Comparison of ENCODE assay signal across 22 cellular contexts in the genomic region with DNA sequence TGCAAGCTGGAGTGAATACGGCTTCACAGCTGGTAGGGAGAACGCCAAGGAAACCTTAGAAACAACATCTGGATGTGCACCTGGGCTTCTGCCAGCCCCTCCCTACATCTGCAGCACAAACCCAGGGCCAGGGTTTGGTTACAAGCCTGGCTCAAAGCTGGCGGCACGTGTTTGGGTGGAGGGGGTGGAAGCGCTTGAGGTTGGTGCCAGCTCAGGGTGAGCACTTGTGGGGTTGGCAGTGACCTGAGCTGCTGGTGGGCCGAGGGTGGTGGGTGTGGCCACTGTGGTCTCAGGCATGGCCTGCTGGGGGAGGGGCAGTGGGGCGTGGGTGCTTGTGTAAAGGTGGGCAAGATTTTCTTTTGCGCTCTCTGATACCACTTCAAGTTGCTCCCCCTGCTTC. TPM values are rescaled to one million over a fixed set of nuclear protein-coding genes. Genes with fewer than 3 reads are reported as not detected.
A peak's percentile ranks its signal among the peaks of the same experiment; 100 is the strongest.
DNase-seq lines count a peak whose midpoint lies in the region; ATAC-seq and TF ChIP-seq lines count a peak whose summit lies in the region.
"Had no signal": no experiment of that assay in that cellular context is flagged by ENCODE, and none has a peak within 500 bp of the region (broad histone marks: within the 10 kb centered on the region; RNA-seq: fewer than 3 reads in every experiment).

No MANE protein-coding gene starts in this region.

- no peak for TF ChIP-seq CTCF in upper lobe of left lung (IDR thresholded peaks at IDR 0.05)
- no peak for TF ChIP-seq CTCF in WTC11 (IDR thresholded peaks at IDR 0.05)

- CTCF ChIA-PET in WTC11 (lab: Charles Lee) = interaction anchor here (1.0 kb wide), 1 partner anchor 34 kb away, joined by 4 read pairs; no protein-coding TSS in a partner anchor

- H3K27me3 ChIP-seq in upper lobe of left lung = no peaks in the 10 kb centered on the region
- H3K27me3 ChIP-seq: ascending aorta, right lobe of liver, uterus had no signal

- ATAC-seq in stimulated activated naive CD8-positive, alpha-beta T cell treated with anti-CD3 and anti-CD28 coated beads, Interleukin-15, Interleukin-2, amounts not matched to agents 100 U/mL and 50 U/mL, for 24 hours = no peak
- ATAC-seq in stimulated activated naive CD8-positive, alpha-beta T cell treated with anti-CD3 and anti-CD28 coated beads, Interleukin-15, amount 100 ng/mL, for 72 hours = no peak
- ATAC-seq in upper lobe of left lung (ENCODE audit: low FRiP score in 2 of 2) (no peak), WTC11 (no peak), HG03135 (IDR thresholded peaks at IDR 0.05; ENCODE audit: unreplicated experiment) (no peak), GM21717 (IDR thresholded peaks at IDR 0.05; ENCODE audit: unreplicated experiment) (no peak)
- ATAC-seq: GM12878, right lobe of liver had no signal

- no peaks in the 10 kb centered on the region for H3K9me3 Mint-ChIP-seq in stimulated activated naive CD8-positive, alpha-beta T cell treated with anti-CD3 and anti-CD28 coated beads, Interleukin-15, amount 100 ng/mL, for 72 hours
- H3K9me3 Mint-ChIP-seq in immature natural killer cell (no peaks in the 10 kb centered on the region), WTC11 (no peaks in the 10 kb centered on the region)
- H3K9me3 Mint-ChIP-seq: activated B cell treated with CpG ODN at 0.5 μM for 24 hours had no signal

- DNase-seq in stimulated activated naive CD8-positive, alpha-beta T cell treated with anti-CD3 and anti-CD28 coated beads, Interleukin-15, Interleukin-2, amounts not matched to agents 100 U/mL and 50 U/mL, for 24 hours = peak; percentile 19
- DNase-seq in stimulated activated naive CD8-positive, alpha-beta T cell treated with anti-CD3 and anti-CD28 coated beads, Interleukin-15, amount 100 ng/mL, for 72 hours = no peak
- DNase-seq in NCI-H2196 (lab: John Stamatoyannopoulos, UW; ENCODE audit: unreplicated experiment) = peak; percentile 54
- peak in 2 of 3 donors; percentile 33 to 44 for DNase-seq in immature natural killer cell
- DNase-seq in upper lobe of left lung = no peak
- no peak for DNase-seq in WTC11 (ENCODE audit: low spot score)
- DNase-seq: activated B cell treated with CpG ODN at 0.5 μM for 24 hours; activated CD8-positive, alpha-beta memory T cell treated with anti-CD3 and anti-CD28 coated beads, Interleukin-2, amount 50 U/mL, for 4 hours; Calu3; cerebellar nuclear complex; effector memory CD4-positive, alpha-beta T cell; GF-D8; left ventricle myocardium inferior; NCI-H1436 treated with DMSO at 0.1 percent for 48 hours; NCI-H446 treated with DMSO at 0.1 percent for 48 hours; right lobe of liver; SHP77; uterus had no signal

- no peak overlapping the region for H3K4me3 ChIP-seq in upper lobe of left lung
- H3K4me3 ChIP-seq: ascending aorta, GM12878, left ventricle myocardium inferior, right lobe of liver, uterus had no signal

- TF ChIP-seq POLR2A in upper lobe of left lung (IDR thresholded peaks at IDR 0.05) = no peak

- no peak overlapping the region for H3K4me3 Mint-ChIP-seq in stimulated activated naive CD8-positive, alpha-beta T cell treated with anti-CD3 and anti-CD28 coated beads, Interleukin-15, amount 100 ng/mL, for 72 hours
- H3K4me3 Mint-ChIP-seq in immature natural killer cell = peak overlapping the region; percentile 26 to 61 (median 51)
- no peak overlapping the region for H3K4me3 Mint-ChIP-seq in WTC11
- H3K4me3 Mint-ChIP-seq: activated B cell treated with CpG ODN at 0.5 μM for 24 hours had no signal

- H3K36me3 Mint-ChIP-seq in immature natural killer cell = peaks cover 0 to 3% (median 0%) of the 10 kb centered on the region in 3 donors
- no peaks in the 10 kb centered on the region for H3K36me3 Mint-ChIP-seq in WTC11

- peaks cover 14 to 39% (median 25%) of the 10 kb centered on the region in 4 donors for H3K4me1 ChIP-seq in upper lobe of left lung
- H3K4me1 ChIP-seq: right lobe of liver, uterus had no signal

- H3K27ac Mint-ChIP-seq in stimulated activated naive CD8-positive, alpha-beta T cell treated with anti-CD3 and anti-CD28 coated beads, Interleukin-15, amount 100 ng/mL, for 72 hours = no peak overlapping the region
- H3K27ac Mint-ChIP-seq in immature natural killer cell = peak overlapping the region; percentile 78 to 90 (median 88)
- H3K27ac Mint-ChIP-seq in WTC11 = no peak overlapping the region
- H3K27ac Mint-ChIP-seq: activated B cell treated with CpG ODN at 0.5 μM for 24 hours had no signal

- no peaks in the 10 kb centered on the region for H3K9me3 ChIP-seq in upper lobe of left lung
- H3K9me3 ChIP-seq: ascending aorta, left ventricle myocardium inferior, right lobe of liver, uterus had no signal

- 66 to 100% methylated on average over 1 to 8 of the region's 8 CpGs for WGBS in upper lobe of left lung, 2 donors

- peak overlapping the region in 1 of 4 donors; percentile 35 for H3K27ac ChIP-seq in upper lobe of left lung
- H3K27ac ChIP-seq: ascending aorta, left ventricle myocardium inferior, right lobe of liver, uterus had no signal

- POLR2A ChIA-PET in WTC11 (lab: Charles Lee) = no interaction called here

- peaks cover 82% of the 10 kb centered on the region for H3K4me1 Mint-ChIP-seq in stimulated activated naive CD8-positive, alpha-beta T cell treated with anti-CD3 and anti-CD28 coated beads, Interleukin-15, amount 100 ng/mL, for 72 hours
- H3K4me1 Mint-ChIP-seq in immature natural killer cell = peaks cover 81 to 84% of the 10 kb centered on the region in 2 donors
- peaks cover 8% of the 10 kb centered on the region for H3K4me1 Mint-ChIP-seq in WTC11

- no peaks in the 10 kb centered on the region for H3K36me3 ChIP-seq in upper lobe of left lung
- H3K36me3 ChIP-seq: ascending aorta, left ventricle myocardium inferior, right lobe of liver, uterus had no signal

- no peak for TF ChIP-seq EP300 in upper lobe of left lung (IDR thresholded peaks at IDR 0.05)

- H3K27me3 Mint-ChIP-seq in stimulated activated naive CD8-positive, alpha-beta T cell treated with anti-CD3 and anti-CD28 coated beads, Interleukin-15, amount 100 ng/mL, for 72 hours = no peaks in the 10 kb centered on the region
- peaks cover 3 to 17% (median 12%) of the 10 kb centered on the region in 3 donors for H3K27me3 Mint-ChIP-seq in immature natural killer cell (ENCODE audit: low read depth in 3 of 3)
- no peaks in the 10 kb centered on the region; the same call in 1 of the 2 replicates for H3K27me3 Mint-ChIP-seq in WTC11 (ENCODE audit: low read depth)
- H3K27me3 Mint-ChIP-seq: activated B cell treated with CpG ODN at 0.5 μM for 24 hours had no signal

TF ChIP-seq in WTC11, 78 proteins besides CTCF, POLR2A, EP300 and RAD21:
- no peak for TF ChIP-seq EMX1 (CRISPR knock-in tag; IDR thresholded peaks at IDR 0.05)
- TF ChIP-seq, protein P1, sequence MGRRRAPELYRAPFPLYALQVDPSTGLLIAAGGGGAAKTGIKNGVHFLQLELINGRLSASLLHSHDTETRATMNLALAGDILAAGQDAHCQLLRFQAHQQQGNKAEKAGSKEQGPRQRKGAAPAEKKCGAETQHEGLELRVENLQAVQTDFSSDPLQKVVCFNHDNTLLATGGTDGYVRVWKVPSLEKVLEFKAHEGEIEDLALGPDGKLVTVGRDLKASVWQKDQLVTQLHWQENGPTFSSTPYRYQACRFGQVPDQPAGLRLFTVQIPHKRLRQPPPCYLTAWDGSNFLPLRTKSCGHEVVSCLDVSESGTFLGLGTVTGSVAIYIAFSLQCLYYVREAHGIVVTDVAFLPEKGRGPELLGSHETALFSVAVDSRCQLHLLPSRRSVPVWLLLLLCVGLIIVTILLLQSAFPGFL (CRISPR knock-in tag; IDR thresholded peaks at IDR 0.05; ENCODE audit: borderline replicate concordance) = no peak

RNA-seq across cellular contexts. Expression of gene ELF4, which starts 15.6 kb away (rescaled TPM):
- polyA plus RNA-seq in immature natural killer cell = 10 to 100 TPM; 12.3 to 44.9 (median 14.7) TPM
- total RNA-seq in upper lobe of left lung (10 to 100 TPM; 13.6 to 31.0 (median 21.9) TPM), WTC11 (2021) (1.7 to 1.9 TPM (median 1.9 TPM) in 3 replicates)

Comparison
In these comparisons a context has a peak if more than half of its experiments do, and no peak if none do; other contexts are left out.
1. DNase-seq: peak in stimulated activated naive CD8-positive, alpha-beta T cell treated with anti-CD3 and anti-CD28 coated beads, Interleukin-15, Interleukin-2, amounts not matched to agents 100 U/mL and 50 U/mL, for 24 hours (single experiment), NCI-H2196 (single experiment) and immature natural killer cell (2 of 3); none in stimulated activated naive CD8-positive, alpha-beta T cell treated with anti-CD3 and anti-CD28 coated beads, Interleukin-15, amount 100 ng/mL, for 72 hours (0 of 2), upper lobe of left lung (0 of 2) and WTC11 (single experiment).
2. H3K27ac Mint-ChIP-seq: peak in immature natural killer cell (6 of 6); none in stimulated activated naive CD8-positive, alpha-beta T cell treated with anti-CD3 and anti-CD28 coated beads, Interleukin-15, amount 100 ng/mL, for 72 hours (0 of 2) and WTC11 (single experiment).
3. H3K4me3 Mint-ChIP-seq: peak in immature natural killer cell (5 of 5); none in stimulated activated naive CD8-positive, alpha-beta T cell treated with anti-CD3 and anti-CD28 coated beads, Interleukin-15, amount 100 ng/mL, for 72 hours (0 of 2) and WTC11 (single experiment).